ENCODE assay signal across 11 cellular contexts in the genomic region with DNA sequence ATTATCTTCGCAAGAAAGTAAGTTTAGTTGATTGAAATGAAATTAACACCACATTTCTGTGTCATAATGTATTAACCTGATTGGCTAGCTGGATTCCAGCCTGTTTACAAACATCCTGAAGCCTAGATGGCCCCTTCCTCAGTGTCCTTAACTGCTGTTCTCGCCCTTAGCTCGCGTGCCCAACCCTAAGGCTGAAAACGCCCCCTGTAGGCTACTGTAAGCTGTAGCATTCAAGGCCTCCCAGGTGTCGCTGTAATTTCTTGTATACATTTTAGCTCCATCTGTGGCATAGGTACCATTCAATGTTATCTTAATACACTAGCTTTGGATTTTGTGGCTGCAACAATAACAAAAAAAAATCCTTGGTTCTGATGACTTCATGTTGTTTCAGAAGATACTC.
DNase-seq lines count a peak whose midpoint lies in the region; ATAC-seq, FAIRE-seq and TF ChIP-seq lines count a peak whose summit lies in the region.
"Had no signal": no experiment of that assay in that cellular context is flagged by ENCODE, and none has a peak within 500 bp of the region (broad histone marks: within the 10 kb centered on the region; RNA-seq: fewer than 3 reads in every experiment).

No MANE protein-coding gene starts in this region.

- H3F3A ChIP-seq in neural progenitor cell (ENCODE audit: low read depth): no peaks in the 10 kb centered on the region

- SMC1A ChIA-PET in GM12878 (lab: Charles Lee; ENCODE audit: uncharacterized antibody, unreplicated experiment): interaction anchor here (0.8 to 1.6 kb wide), 2 partner anchors 12 to 250 kb away, joined by 3 to 4 read pairs; no protein-coding TSS in a partner anchor

- no peaks in the 10 kb centered on the region for H4K20me1 ChIP-seq in GM12878 (ENCODE audit: control insufficient read depth, insufficient read depth)
- H4K20me1 ChIP-seq in neural progenitor cell (ENCODE audit: low read depth): no peaks in the 10 kb centered on the region

- intact Hi-C loops in GM12878 (cut with micrococcal nuclease; ENCODE audit: unreplicated experiment): no loop called here

- no peaks in the 10 kb centered on the region for H3K36me3 Mint-ChIP-seq in neural progenitor cell

- H3K9ac ChIP-seq in GM12878 (ENCODE audit: control insufficient read depth, insufficient read depth, low read length): no peak overlapping the region
- H3K9ac ChIP-seq in neural progenitor cell: no peak overlapping the region

- RAD21 ChIA-PET in GM12878 (lab: Charles Lee; ENCODE audit: unreplicated experiment): interaction anchor here (1.0 kb wide), 1 partner anchor 112 kb away, joined by 4 read pairs; no protein-coding TSS in a partner anchor

- H3K4me3 Mint-ChIP-seq in neural progenitor cell: no peak overlapping the region

- TF ChIP-seq CTCF in GM12878 (IDR thresholded peaks at IDR 0.05 in 2 of 3, conservative IDR thresholded peaks at IDR 0.05 in 1 of 3; ENCODE audit: control insufficient read depth in 2 of 3, extremely low read depth in 1 of 3, insufficient read depth in 1 of 3, low read depth in 3 of 3, low read length in 3 of 3): peak; percentile 9 to 43 (median 38); a peak in 4 of 6 replicates
- peak; percentile 72 for TF ChIP-seq CTCF in neural progenitor cell (IDR thresholded peaks at IDR 0.05)

- ATAC-seq in HG03280 (IDR thresholded peaks at IDR 0.05; ENCODE audit: unreplicated experiment): peak; percentile 47
- ATAC-seq in GM12878: no peak
- ATAC-seq: left ventricle myocardium superior had no signal

- DNase-seq in NCI-H345 (lab: John Stamatoyannopoulos, UW): peak; percentile 1
- no peak for DNase-seq in NCI-H345 treated with DMSO at 0.1 percent for 48 hours (lab: John Stamatoyannopoulos, UW; ENCODE audit: unreplicated experiment)
- no peak for DNase-seq in GM12878 (ENCODE audit: low read depth, low spot score)
- peak; percentile 71 for DNase-seq in neural progenitor cell (ENCODE audit: low spot score)
- no peak for DNase-seq in middle frontal gyrus (ENCODE audit: extremely low spot score, low spot score)
- no peak for DNase-seq in pons (ENCODE audit: low spot score)
- DNase-seq in NCI-H1694 treated with DMSO at 0.1 percent for 48 hours (lab: John Stamatoyannopoulos, UW): no peak
- DNase-seq: erythroblast, left ventricle myocardium superior had no signal

- no TSS peak for BruUV-seq in GM12878 (replicated peaks; lab: Mats Ljungman, UMichigan)

- H3K4me3 ChIP-seq in GM12878 (no peak overlapping the region), neural progenitor cell (no peak overlapping the region)

- 73% methylated on average over 6 of the region's 6 CpGs for WGBS in GM12878 (ENCODE audit: insufficient coverage, insufficient replicate concordance, low lambda C conversion rate, missing lambda C conversion rate)

- TF ChIP-seq POLR2A in GM12878 (IDR thresholded peaks at IDR 0.05; ENCODE audit: low read depth, low read length): no peak

- H3K36me3 ChIP-seq in GM12878 (ENCODE audit: control insufficient read depth in 2 of 2, insufficient read depth in 2 of 2, low read length in 1 of 2) (no peaks in the 10 kb centered on the region), neural progenitor cell (no peaks in the 10 kb centered on the region)

- POLR2A ChIA-PET in GM12878 (lab: Charles Lee): no interaction called here

- CTCF ChIA-PET in GM12878 (lab: Yijun Ruan, JAX): interaction anchor here (0.6 to 1.5 kb wide), 4 partner anchors 10 to 488 kb away, joined by 3 to 4 read pairs (median 4); no protein-coding TSS in a partner anchor

- no peak for FAIRE-seq in GM12878 (lab: Jason Lieb, UNC)
- FAIRE-seq: GM18507 had no signal

- H3K27me3 ChIP-seq in GM12878 (replicated peaks in 1 of 2; ENCODE audit: control insufficient read depth in 2 of 2, insufficient read depth in 2 of 2, low read length in 1 of 2) (no peaks in the 10 kb centered on the region), neural progenitor cell (no peaks in the 10 kb centered on the region)

- no peaks in the 10 kb centered on the region for H3K9me3 ChIP-seq in GM12878 (replicated peaks; ENCODE audit: control insufficient read depth, insufficient read depth, low read length)
- no peaks in the 10 kb centered on the region for H3K9me3 ChIP-seq in neural progenitor cell (ENCODE audit: low read depth)

- H2AFZ ChIP-seq in GM12878 (ENCODE audit: control insufficient read depth, low read depth, low read length): no peak overlapping the region
- no peak overlapping the region for H2AFZ ChIP-seq in neural progenitor cell (replicated peaks)

- H3K79me2 ChIP-seq in GM12878 (ENCODE audit: control insufficient read depth, insufficient read depth, low read length): no peaks in the 10 kb centered on the region
- no peaks in the 10 kb centered on the region for H3K79me2 ChIP-seq in neural progenitor cell (ENCODE audit: low read depth)

- H3K27ac Mint-ChIP-seq in neural progenitor cell: no peak overlapping the region

- H3K27ac ChIP-seq in GM12878 (ENCODE audit: control insufficient read depth, insufficient read depth) (no peak overlapping the region), neural progenitor cell (no peak overlapping the region)

- peaks cover 2% of the 10 kb centered on the region for H3K27me3 Mint-ChIP-seq in neural progenitor cell (ENCODE audit: insufficient read depth, low read depth)

- no peaks in the 10 kb centered on the region for H3K4me1 ChIP-seq in GM12878 (ENCODE audit: control insufficient read depth, insufficient read depth, low read length)
- peaks cover 4% of the 10 kb centered on the region for H3K4me1 ChIP-seq in neural progenitor cell

- TF ChIP-seq EP300 in GM12878 (IDR thresholded peaks at IDR 0.05; ENCODE audit: borderline replicate concordance in 1 of 2, control insufficient read depth in 1 of 2, low read depth in 2 of 2, low read length in 2 of 2): no peak

- H3K9me3 Mint-ChIP-seq in neural progenitor cell: peaks cover 2% of the 10 kb centered on the region

- in situ Hi-C loops in GM12878 (cut with MboI): no loop called here

- H3K4me2 ChIP-seq in GM12878 (ENCODE audit: control insufficient read depth, insufficient read depth) (no peak overlapping the region), neural progenitor cell (no peak overlapping the region)

- TF ChIP-seq RAD21 in GM12878 (IDR thresholded peaks at IDR 0.05; ENCODE audit: insufficient read depth, low read depth, low read length): peak; percentile 64

- H3K4me1 Mint-ChIP-seq in neural progenitor cell: peaks cover 31% of the 10 kb centered on the region

TF ChIP-seq in GM12878, 131 proteins besides CTCF, POLR2A, EP300 and RAD21:
- peak; percentile 26; the same call in 1 of the 2 replicates for TF ChIP-seq SMC3 (IDR thresholded peaks at IDR 0.05; ENCODE audit: borderline replicate concordance, low read length)
- no peak for TF ChIP-seq NR2F1 (conservative IDR thresholded peaks at IDR 0.05)
- no peak for TF ChIP-seq ZNF24 (IDR thresholded peaks at IDR 0.05)
- TF ChIP-seq RFX5 (IDR thresholded peaks at IDR 0.05; ENCODE audit: low read depth, low read length): no peak
- TF ChIP-seq STAT3 (IDR thresholded peaks at IDR 0.05; ENCODE audit: low read depth, low read length): no peak
- no peak for TF ChIP-seq FOS (IDR thresholded peaks at IDR 0.05; ENCODE audit: borderline replicate concordance, extremely low read depth, insufficient read length)
- TF ChIP-seq, protein P1, sequence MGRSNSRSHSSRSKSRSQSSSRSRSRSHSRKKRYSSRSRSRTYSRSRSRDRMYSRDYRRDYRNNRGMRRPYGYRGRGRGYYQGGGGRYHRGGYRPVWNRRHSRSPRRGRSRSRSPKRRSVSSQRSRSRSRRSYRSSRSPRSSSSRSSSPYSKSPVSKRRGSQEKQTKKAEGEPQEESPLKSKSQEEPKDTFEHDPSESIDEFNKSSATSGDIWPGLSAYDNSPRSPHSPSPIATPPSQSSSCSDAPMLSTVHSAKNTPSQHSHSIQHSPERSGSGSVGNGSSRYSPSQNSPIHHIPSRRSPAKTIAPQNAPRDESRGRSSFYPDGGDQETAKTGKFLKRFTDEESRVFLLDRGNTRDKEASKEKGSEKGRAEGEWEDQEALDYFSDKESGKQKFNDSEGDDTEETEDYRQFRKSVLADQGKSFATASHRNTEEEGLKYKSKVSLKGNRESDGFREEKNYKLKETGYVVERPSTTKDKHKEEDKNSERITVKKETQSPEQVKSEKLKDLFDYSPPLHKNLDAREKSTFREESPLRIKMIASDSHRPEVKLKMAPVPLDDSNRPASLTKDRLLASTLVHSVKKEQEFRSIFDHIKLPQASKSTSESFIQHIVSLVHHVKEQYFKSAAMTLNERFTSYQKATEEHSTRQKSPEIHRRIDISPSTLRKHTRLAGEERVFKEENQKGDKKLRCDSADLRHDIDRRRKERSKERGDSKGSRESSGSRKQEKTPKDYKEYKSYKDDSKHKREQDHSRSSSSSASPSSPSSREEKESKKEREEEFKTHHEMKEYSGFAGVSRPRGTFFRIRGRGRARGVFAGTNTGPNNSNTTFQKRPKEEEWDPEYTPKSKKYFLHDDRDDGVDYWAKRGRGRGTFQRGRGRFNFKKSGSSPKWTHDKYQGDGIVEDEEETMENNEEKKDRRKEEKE (IDR thresholded peaks at IDR 0.05): no peak

Comparison
In these comparisons a context has a peak if more than half of its experiments do, and no peak if none do; other contexts are left out.
1. DNase-seq: peak in NCI-H345 (single experiment) and neural progenitor cell (single experiment); none in NCI-H345 treated with DMSO at 0.1 percent for 48 hours (single experiment), GM12878 (single experiment), middle frontal gyrus (single experiment), pons (single experiment) and NCI-H1694 treated with DMSO at 0.1 percent for 48 hours (single experiment).